1 cellular context compared by ENCODE assay signal in the genomic region with DNA sequence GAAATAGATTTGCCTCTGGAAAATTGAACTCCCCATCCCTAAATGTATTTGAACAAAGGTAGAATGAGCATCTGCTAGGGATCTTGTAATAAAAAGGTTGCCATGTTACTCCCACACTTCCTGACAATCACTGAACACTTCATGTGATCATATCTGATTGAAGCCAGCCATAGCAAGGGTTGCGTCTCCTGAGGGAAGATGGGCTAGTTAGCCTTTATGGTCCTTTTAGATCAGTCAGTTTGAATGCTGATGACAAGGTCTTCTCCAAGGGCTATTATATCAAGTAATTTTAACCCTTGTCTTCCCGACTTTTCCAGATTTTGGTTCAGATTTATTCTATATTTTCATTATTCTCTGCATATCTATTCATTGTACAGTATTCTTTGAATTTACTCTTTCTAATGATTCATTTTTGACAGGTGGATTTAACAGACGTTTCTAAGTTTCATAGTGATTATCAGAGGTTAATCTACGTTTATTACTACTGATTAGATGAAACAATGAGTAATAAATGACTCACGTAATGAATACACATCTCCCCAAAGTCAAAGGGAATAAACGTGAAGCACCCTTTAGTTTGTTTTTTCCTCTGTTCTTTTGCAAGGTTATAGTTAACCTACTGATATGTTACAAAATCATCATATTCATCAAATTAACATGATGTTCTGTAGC.
TF ChIP-seq lines count a peak whose summit lies in the region.

No MANE protein-coding gene starts in this region.

TF ChIP-seq in IMR-90, 13 proteins besides CTCF, POLR2A, EP300 and RAD21:
- TF ChIP-seq MAFK (IDR thresholded peaks at IDR 0.05; ENCODE audit: low read depth, low read length) (no peak), FOS (IDR thresholded peaks at IDR 0.05; ENCODE audit: low read depth, low read length) (no peak), BHLHE40 (IDR thresholded peaks at IDR 0.05; ENCODE audit: low read depth, low read length) (0 out of 2 replicates have a peak, but pooled peaks have one; percentile 14), RCOR1 (IDR thresholded peaks at IDR 0.05; ENCODE audit: insufficient replicate concordance, low read length) (no peak)
- TF ChIP-seq, protein P1, sequence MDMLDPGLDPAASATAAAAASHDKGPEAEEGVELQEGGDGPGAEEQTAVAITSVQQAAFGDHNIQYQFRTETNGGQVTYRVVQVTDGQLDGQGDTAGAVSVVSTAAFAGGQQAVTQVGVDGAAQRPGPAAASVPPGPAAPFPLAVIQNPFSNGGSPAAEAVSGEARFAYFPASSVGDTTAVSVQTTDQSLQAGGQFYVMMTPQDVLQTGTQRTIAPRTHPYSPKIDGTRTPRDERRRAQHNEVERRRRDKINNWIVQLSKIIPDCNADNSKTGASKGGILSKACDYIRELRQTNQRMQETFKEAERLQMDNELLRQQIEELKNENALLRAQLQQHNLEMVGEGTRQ (IDR thresholded peaks at IDR 0.05; ENCODE audit: low read depth, low read length) = no peak
